In the genomic region with DNA sequence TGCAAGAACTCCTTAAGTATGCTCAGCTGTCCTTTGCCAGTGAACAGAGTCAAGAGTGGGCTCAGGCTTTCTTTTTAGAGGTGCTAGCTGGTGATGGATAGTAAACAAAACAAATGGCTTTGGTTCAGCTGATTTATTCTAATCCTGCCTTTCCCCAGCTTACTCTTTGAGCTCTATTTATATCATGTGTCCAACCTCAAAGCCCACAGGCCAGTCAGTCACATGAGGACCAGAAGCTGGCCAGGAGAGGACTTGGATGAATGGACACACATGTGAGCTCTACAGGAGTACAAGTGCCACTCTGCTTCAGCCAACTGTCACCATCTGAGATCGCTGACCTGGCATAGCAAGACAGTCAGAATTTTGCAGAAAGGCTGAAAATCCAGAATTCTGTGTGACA, we compare ENCODE assay signal across 15 cellular contexts. TPM values are rescaled to one million over a fixed set of nuclear protein-coding genes. Genes with fewer than 3 reads are reported as not detected.
A peak's percentile ranks its signal among the peaks of the same experiment; 100 is the strongest.
DNase-seq lines count a peak whose midpoint lies in the region; ATAC-seq and TF ChIP-seq lines count a peak whose summit lies in the region.
"Had no signal": no experiment of that assay in that cellular context is flagged by ENCODE, and none has a peak within 500 bp of the region (broad histone marks: within the 10 kb centered on the region; RNA-seq: fewer than 3 reads in every experiment).

No MANE protein-coding gene starts in this region.

- H4K20me1 ChIP-seq in BLaER1: peaks cover 64% of the 10 kb centered on the region

- TF ChIP-seq CTCF in GM13976 (IDR thresholded peaks at IDR 0.05; ENCODE audit: borderline replicate concordance, control extremely low read depth, extremely low read depth, insufficient read depth, missing control alignments): no peak

- in situ Hi-C loops in G401 (cut with HindIII; ENCODE audit: low sequenced_read_pairs) (no loop called here), GM13976 (cut with MboI; ENCODE audit: low sequenced_read_pairs, unreplicated experiment) (no loop called here)

- intact Hi-C loops in right cardiac atrium (cut with DNase I): no loop called here

- peaks cover 30% of the 10 kb centered on the region for H3K36me3 ChIP-seq in BLaER1
- H3K36me3 ChIP-seq: SJSA1 had no signal

- H3K9me3 ChIP-seq in BLaER1 (no peaks in the 10 kb centered on the region), right cardiac atrium (ENCODE audit: control insufficient read depth, low read length) (no peaks in the 10 kb centered on the region)
- H3K9me3 ChIP-seq: SJSA1 had no signal

- WGBS in right cardiac atrium: 74% methylated on average over 1 of the region's 1 CpG

- H3K4me1 ChIP-seq in BLaER1: peaks cover 99% of the 10 kb centered on the region
- peaks cover 22% of the 10 kb centered on the region for H3K4me1 ChIP-seq in right cardiac atrium (ENCODE audit: control insufficient read depth, insufficient read depth, low read length)

- no peaks in the 10 kb centered on the region for H3K27me3 ChIP-seq in BLaER1
- H3K27me3 ChIP-seq in right cardiac atrium (ENCODE audit: control insufficient read depth, insufficient read depth): no peaks in the 10 kb centered on the region
- H3K27me3 ChIP-seq: SJSA1 had no signal

- ATAC-seq in right cardiac atrium (peak in 1 of 2 donors; percentile 50), left lobe of liver (no peak)

- H3K27ac ChIP-seq in BLaER1 (peak overlapping the region; percentile 41; the same call in 1 of the 2 replicates), right cardiac atrium (ENCODE audit: low read length) (peak overlapping the region; percentile 27)
- H3K27ac ChIP-seq: SJSA1 had no signal

- H3K4me3 ChIP-seq in BLaER1 (no peak overlapping the region), right cardiac atrium (ENCODE audit: low read length) (no peak overlapping the region)
- H3K4me3 ChIP-seq: PC-9, SJSA1 had no signal

- DNase-seq in G401 (ENCODE audit: low spot score) (peak; percentile 93), cerebellum (ENCODE audit: low spot score) (peak; percentile 79), right cardiac atrium (no peak), UCSD-AML1 (lab: John Stamatoyannopoulos, UW; ENCODE audit: unreplicated experiment) (no peak), T1000 (lab: John Stamatoyannopoulos, UW) (no peak), GM13976 (ENCODE audit: low spot score) (no peak), left lobe of liver (ENCODE audit: low spot score) (no peak)
- DNase-seq: DMS79 treated with DMSO at 0.1 percent for 48 hours, KBM-7, NCI-H1105 treated with DMSO at 0.1 percent for 48 hours, NCI-H1694 treated with DMSO at 0.1 percent for 48 hours, NCI-H748 treated with DMSO at 0.1 percent for 48 hours, PC-9 had no signal

- H3K4me2 ChIP-seq in BLaER1: peak overlapping the region; percentile 57

- no peak overlapping the region for H3K9ac ChIP-seq in BLaER1

RNA-seq across cellular contexts. Expression of a gene that starts 59.4 kb away (rescaled TPM):
- 0.68 TPM in 1 of 2 replicates, not detected in the other for total RNA-seq in G401 (2014; rRNA removed; shearing (Covaris generic))
- total RNA-seq in cerebellum: 37.4 TPM
- 10 to 100 TPM in 2 of 4 donors, 1 to 10 TPM in 2; 9.0 to 10.4 (median 10.1) TPM for total RNA-seq in right cardiac atrium
- 10.5 TPM for polyA plus RNA-seq in right cardiac atrium
- total RNA-seq in left lobe of liver: 0.50 TPM

Comparison
In these comparisons a context has a peak if more than half of its experiments do, and no peak if none do; other contexts are left out.
1. DNase-seq: peak in G401 (single experiment) and cerebellum (single experiment); none in right cardiac atrium (0 of 3), UCSD-AML1 (single experiment), T1000 (single experiment), GM13976 (single experiment) and left lobe of liver (single experiment).